In the genomic region with DNA sequence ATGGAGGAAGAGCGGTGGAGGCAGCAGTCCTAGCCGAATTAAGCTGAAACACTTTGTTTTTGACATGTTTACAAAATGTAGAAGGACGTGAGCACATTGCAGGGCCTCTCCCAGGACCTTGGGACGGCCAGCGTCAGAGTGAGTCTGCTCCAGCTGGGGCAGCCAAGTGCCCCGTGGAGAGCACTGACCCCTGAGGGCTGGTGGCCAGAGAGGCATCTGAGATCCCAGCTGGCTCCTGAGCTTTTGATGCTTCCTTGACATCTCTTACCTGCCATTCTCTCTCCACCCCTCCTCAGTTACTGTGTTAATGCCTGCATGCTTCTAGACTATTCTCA, we compare ENCODE assay signal across 15 cellular contexts. TPM values are rescaled to one million over a fixed set of nuclear protein-coding genes. Genes with fewer than 3 reads are reported as not detected.
"Had no signal": no experiment of that assay in that cellular context is flagged by ENCODE, and none has a peak within 500 bp of the region (broad histone marks: within the 10 kb centered on the region; RNA-seq: fewer than 3 reads in every experiment).

No MANE protein-coding gene starts in this region.

- H3K4me3 Mint-ChIP-seq: activated B cell treated with CpG ODN at 0.5 μM for 24 hours; activated T-helper 1 cell treated with anti-CD3 and anti-CD28 coated beads, Interleukin-12 subunit alpha, Interleukin-12 subunit beta, Interleukin-2, Interleukin-4 antibody, amounts not matched to agents 30 ng/mL and 10 ng/mL and 1 ng/mL, durations not matched to agents 14 hours and 24 hours and 36 hours; T-helper 17 cell had no signal

- DNase-seq: activated B cell treated with CpG ODN at 0.5 μM for 24 hours; activated CD4-positive, alpha-beta T cell treated with anti-CD3 and anti-CD28 coated beads, Interleukin-2, amount 50 U/mL, for 1 hour; activated naive CD4-positive, alpha-beta T cell; effector memory CD4-positive, alpha-beta T cell; left cardiac atrium; mammary epithelial cell; SIG-M5; T-helper 17 cell had no signal

- H3K27ac Mint-ChIP-seq: activated B cell treated with CpG ODN at 0.5 μM for 24 hours; activated T-helper 1 cell treated with anti-CD3 and anti-CD28 coated beads, Interleukin-12 subunit alpha, Interleukin-12 subunit beta, Interleukin-2, Interleukin-4 antibody, amounts not matched to agents 30 ng/mL and 10 ng/mL and 1 ng/mL, durations not matched to agents 14 hours and 24 hours and 36 hours; T-helper 17 cell had no signal

- H3K27me3 ChIP-seq: cardiac muscle cell, transverse colon had no signal

- ATAC-seq: left cardiac atrium, T-helper 17 cell had no signal

- H3K4me3 ChIP-seq: cardiac muscle cell, skin epidermis, transverse colon had no signal

- H3K36me3 ChIP-seq: cardiac muscle cell, transverse colon had no signal

- H3K9me3 ChIP-seq: transverse colon had no signal

- H3K4me1 ChIP-seq: transverse colon had no signal

- H3K4me1 Mint-ChIP-seq: activated B cell treated with CpG ODN at 0.5 μM for 24 hours, T-helper 17 cell had no signal

- H3K27me3 Mint-ChIP-seq: T-helper 17 cell had no signal

- H3K27ac ChIP-seq: cardiac muscle cell, epithelial cell of prostate, skin epidermis, transverse colon had no signal

- H3K9me3 Mint-ChIP-seq: activated B cell treated with CpG ODN at 0.5 μM for 24 hours; activated T-helper 1 cell treated with anti-CD3 and anti-CD28 coated beads, Interleukin-12 subunit alpha, Interleukin-12 subunit beta, Interleukin-2, Interleukin-4 antibody, amounts not matched to agents 30 ng/mL and 10 ng/mL and 1 ng/mL, durations not matched to agents 14 hours and 24 hours and 36 hours; nephron had no signal

RNA-seq across cellular contexts. Expression of a gene that starts 24.7 kb away (rescaled TPM):
- total RNA-seq: glomerular endothelial cell, T-helper 17 cell had no signal
